ENCODE assay signal across 11 cellular contexts in the genomic region with DNA sequence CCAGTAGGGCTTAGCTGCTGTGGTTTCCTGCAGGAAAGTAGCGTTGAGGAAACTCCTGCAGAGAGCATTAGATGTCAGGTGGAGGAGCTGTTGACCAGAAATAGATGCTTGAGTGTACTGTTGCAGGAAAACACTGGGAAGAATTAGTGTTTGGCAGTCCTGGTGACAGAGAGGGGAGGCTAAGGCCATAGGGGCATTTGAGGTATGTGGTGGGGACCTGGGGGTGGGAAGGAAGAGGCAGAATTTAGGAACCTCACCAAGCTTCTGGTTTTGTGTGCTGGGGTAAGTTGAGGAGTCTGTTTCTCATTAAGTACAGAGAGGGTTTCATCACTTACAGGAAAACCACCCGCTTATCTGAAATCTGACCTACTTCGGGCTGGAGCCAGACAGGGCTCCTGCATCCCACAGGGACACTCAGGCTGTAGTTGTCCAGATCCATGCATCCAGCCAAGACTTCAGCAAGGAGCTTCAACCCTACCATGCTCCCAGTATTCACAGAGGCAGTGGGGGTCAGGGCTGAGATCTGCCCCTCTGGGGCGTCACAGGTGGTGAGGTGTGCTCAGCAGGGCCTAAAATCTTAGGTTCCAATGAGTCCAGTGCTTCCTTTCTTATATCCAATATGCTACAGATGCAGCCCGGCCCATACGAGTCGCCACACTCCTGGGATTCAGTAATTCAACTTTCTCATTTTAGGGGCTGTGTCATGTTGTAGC. TPM values are rescaled to one million over a fixed set of nuclear protein-coding genes. Genes with fewer than 3 reads are reported as not detected.
DNase-seq lines count a peak whose midpoint lies in the region; ATAC-seq, FAIRE-seq and TF ChIP-seq lines count a peak whose summit lies in the region.
"Had no signal": no experiment of that assay in that cellular context is flagged by ENCODE, and none has a peak within 500 bp of the region (broad histone marks: within the 10 kb centered on the region; RNA-seq: fewer than 3 reads in every experiment).

No MANE protein-coding gene starts in this region.

- SMC1A ChIA-PET in GM12878 (lab: Charles Lee; ENCODE audit: uncharacterized antibody, unreplicated experiment): interaction anchor here (0.7 to 4.9 kb wide), 7 partner anchors 11 to 126 kb away, joined by 3 to 41 read pairs (median 3); a partner anchor contains a TSS

- H3K4me1 Mint-ChIP-seq in Calu3 (ENCODE audit: low read depth, unreplicated experiment): no peaks in the 10 kb centered on the region
- peaks cover 0 to 43% (median 5%) of the 10 kb centered on the region in 7 donors for H3K4me1 Mint-ChIP-seq in naive thymus-derived CD4-positive, alpha-beta T cell

- no peaks in the 10 kb centered on the region for H3K27me3 ChIP-seq in GM12878 (replicated peaks in 1 of 2; ENCODE audit: control insufficient read depth in 2 of 2, insufficient read depth in 2 of 2, low read length in 1 of 2)
- no peaks in the 10 kb centered on the region for H3K27me3 ChIP-seq in naive thymus-derived CD4-positive, alpha-beta T cell (ENCODE audit: control insufficient read depth in 2 of 2, insufficient read depth in 2 of 2, low read length in 2 of 2)
- H3K27me3 ChIP-seq: breast epithelium had no signal

- H3K27ac ChIP-seq in GM12878 (ENCODE audit: control insufficient read depth, insufficient read depth): no peak overlapping the region
- H3K27ac ChIP-seq in naive thymus-derived CD4-positive, alpha-beta T cell (ENCODE audit: low read depth, low read length): no peak overlapping the region
- H3K27ac ChIP-seq: PC-9 had no signal

- peaks cover 12% of the 10 kb centered on the region for H3K4me1 ChIP-seq in GM12878 (ENCODE audit: control insufficient read depth, insufficient read depth, low read length)
- H3K4me1 ChIP-seq in naive thymus-derived CD4-positive, alpha-beta T cell (ENCODE audit: control insufficient read depth in 2 of 2, insufficient read depth in 2 of 2, low read length in 2 of 2): no peaks in the 10 kb centered on the region
- H3K4me1 ChIP-seq: breast epithelium had no signal

- no TSS peak for BruUV-seq in Calu3 (replicated peaks; lab: Mats Ljungman, UMichigan)
- no TSS peak for BruUV-seq in GM12878 (replicated peaks; lab: Mats Ljungman, UMichigan)

- peak overlapping the region; percentile 26 for H3K27ac Mint-ChIP-seq in Calu3 (ENCODE audit: unreplicated experiment)
- H3K27ac Mint-ChIP-seq in naive thymus-derived CD4-positive, alpha-beta T cell: peak overlapping the region in 6 of 9 donors; percentile 5 to 77 (median 41)

- no peak for TF ChIP-seq RAD21 in GM12878 (IDR thresholded peaks at IDR 0.05; ENCODE audit: insufficient read depth, low read depth, low read length)

- in situ Hi-C loops in GM12878 (cut with MboI): loop anchor here (5.0 kb wide), 1 partner anchor 61 kb away; a partner anchor contains a TSS

- no peak overlapping the region for H3K4me3 Mint-ChIP-seq in Calu3 (ENCODE audit: low read depth, unreplicated experiment)
- peak overlapping the region in 1 of 10 donors; percentile 5 for H3K4me3 Mint-ChIP-seq in naive thymus-derived CD4-positive, alpha-beta T cell

- TF ChIP-seq CTCF in Calu3 (IDR thresholded peaks at IDR 0.05; ENCODE audit: unreplicated experiment): no peak
- TF ChIP-seq CTCF in GM12878 (IDR thresholded peaks at IDR 0.05 in 2 of 3, conservative IDR thresholded peaks at IDR 0.05 in 1 of 3; ENCODE audit: control insufficient read depth in 2 of 3, extremely low read depth in 1 of 3, insufficient read depth in 1 of 3, low read depth in 3 of 3, low read length in 3 of 3): peak in 1 of 3 experiments; percentile 25; a peak in 1 of 6 replicates

- no peak overlapping the region for H3K4me3 ChIP-seq in GM12878
- no peak overlapping the region for H3K4me3 ChIP-seq in naive thymus-derived CD4-positive, alpha-beta T cell (ENCODE audit: low read length)
- H3K4me3 ChIP-seq: breast epithelium, mucosa of descending colon, PC-9 had no signal

- intact Hi-C loops in Calu3 (cut with micrococcal nuclease; ENCODE audit: unreplicated experiment): no loop called here
- intact Hi-C loops in GM12878 (cut with micrococcal nuclease; ENCODE audit: unreplicated experiment): no loop called here
- intact Hi-C loops in naive thymus-derived CD4-positive, alpha-beta T cell (cut with micrococcal nuclease): loop anchor here in 1 of 2 donors (1.0 kb wide), 1 partner anchor 89 kb away; no protein-coding TSS in a partner anchor

- no peak overlapping the region for H3K4me2 ChIP-seq in GM12878 (ENCODE audit: control insufficient read depth, insufficient read depth)
- H3K4me2 ChIP-seq: PC-9 had no signal

- H3K9ac ChIP-seq in GM12878 (ENCODE audit: control insufficient read depth, insufficient read depth, low read length): no peak overlapping the region

- peaks cover 17 to 19% of the 10 kb centered on the region in 2 experiments for H3K36me3 ChIP-seq in GM12878 (ENCODE audit: control insufficient read depth in 2 of 2, insufficient read depth in 2 of 2, low read length in 1 of 2)
- peaks cover 8 to 52% (median 9%) of the 10 kb centered on the region in 3 experiments for H3K36me3 ChIP-seq in naive thymus-derived CD4-positive, alpha-beta T cell (ENCODE audit: control insufficient read depth in 2 of 3, insufficient read depth in 3 of 3, low read length in 3 of 3)
- H3K36me3 ChIP-seq: breast epithelium had no signal

- no peaks in the 10 kb centered on the region for H3K27me3 Mint-ChIP-seq in Calu3 (ENCODE audit: unreplicated experiment)
- no peaks in the 10 kb centered on the region for H3K27me3 Mint-ChIP-seq in naive thymus-derived CD4-positive, alpha-beta T cell

- H2AFZ ChIP-seq in GM12878 (ENCODE audit: control insufficient read depth, low read depth, low read length): no peak overlapping the region
- H2AFZ ChIP-seq: PC-9 had no signal

- no peaks in the 10 kb centered on the region for H4K20me1 ChIP-seq in GM12878 (ENCODE audit: control insufficient read depth, insufficient read depth)

- TF ChIP-seq EP300 in GM12878 (IDR thresholded peaks at IDR 0.05; ENCODE audit: borderline replicate concordance in 1 of 2, control insufficient read depth in 1 of 2, low read depth in 2 of 2, low read length in 2 of 2): no peak

- WGBS in GM12878 (ENCODE audit: insufficient coverage, insufficient replicate concordance, low lambda C conversion rate, missing lambda C conversion rate): 86% methylated on average over 7 of the region's 7 CpGs

- H3K9me3 Mint-ChIP-seq in Calu3 (ENCODE audit: low read depth, unreplicated experiment): no peaks in the 10 kb centered on the region
- no peaks in the 10 kb centered on the region for H3K9me3 Mint-ChIP-seq in naive thymus-derived CD4-positive, alpha-beta T cell

- H3K9me3 ChIP-seq in GM12878 (replicated peaks; ENCODE audit: control insufficient read depth, insufficient read depth, low read length): no peaks in the 10 kb centered on the region
- H3K9me3 ChIP-seq in naive thymus-derived CD4-positive, alpha-beta T cell (ENCODE audit: control insufficient read depth in 2 of 3, low read length in 3 of 3): no peaks in the 10 kb centered on the region
- H3K9me3 ChIP-seq: breast epithelium, mucosa of descending colon had no signal

- no peaks in the 10 kb centered on the region for H3K79me2 ChIP-seq in GM12878 (ENCODE audit: control insufficient read depth, insufficient read depth, low read length)

- TF ChIP-seq POLR2A in GM12878 (IDR thresholded peaks at IDR 0.05; ENCODE audit: low read depth, low read length): no peak

- CTCF ChIA-PET in Calu3 (lab: Charles Lee): interaction anchor here (1.3 kb wide), 1 partner anchor 37 kb away, joined by 6 read pairs; no protein-coding TSS in a partner anchor
- CTCF ChIA-PET in GM12878 (lab: Yijun Ruan, JAX): interaction anchor here (1.2 to 13.1 kb wide), 6 partner anchors 12 to 89 kb away, joined by 3 to 206 read pairs (median 18); a partner anchor contains a TSS
- CTCF ChIA-PET in naive thymus-derived CD4-positive, alpha-beta T cell (lab: Charles Lee): interaction anchor here (0.7 to 2.2 kb wide), 4 partner anchors 11 to 96 kb away, joined by 3 to 12 read pairs (median 9); a partner anchor contains a TSS

- DNase-seq in Calu3 (no peak), LHCN-M2 (ENCODE audit: low read depth) (peak; percentile 20), GM12878 (ENCODE audit: low read depth, low spot score) (no peak), OCI-M2 (lab: John Stamatoyannopoulos, UW; ENCODE audit: unreplicated experiment) (no peak), medulla oblongata (ENCODE audit: extremely low spot score) (no peak)
- DNase-seq in naive thymus-derived CD4-positive, alpha-beta T cell: no peak
- no peak for DNase-seq in effector CD8-positive, alpha-beta T cell (lab: John Stamatoyannopoulos, UW)
- DNase-seq: mucosa of descending colon, PC-9 had no signal

- H3K36me3 Mint-ChIP-seq in Calu3 (ENCODE audit: insufficient read depth, unreplicated experiment): peaks cover 42% of the 10 kb centered on the region
- H3K36me3 Mint-ChIP-seq in naive thymus-derived CD4-positive, alpha-beta T cell: peaks cover under 1 to 30% (median 18%) of the 10 kb centered on the region in 5 donors

- no peak for FAIRE-seq in GM12878 (lab: Jason Lieb, UNC)

- POLR2A ChIA-PET in GM12878 (lab: Charles Lee): interaction anchor here (0.5 to 1.3 kb wide), 3 partner anchors 30 to 252 kb away, joined by 3 to 4 read pairs (median 4); no protein-coding TSS in a partner anchor
- POLR2A ChIA-PET in naive thymus-derived CD4-positive, alpha-beta T cell (lab: Charles Lee): interaction anchor here (0.6 to 1.6 kb wide), 2 partner anchors 14 to 60 kb away, joined by 3 read pairs; a partner anchor contains a TSS

- ATAC-seq in GM12878: no peak
- ATAC-seq in naive thymus-derived CD4-positive, alpha-beta T cell: no peak
- ATAC-seq in HG03342 (IDR thresholded peaks at IDR 0.05; ENCODE audit: unreplicated experiment): no peak
- ATAC-seq: mucosa of descending colon had no signal

- RAD21 ChIA-PET in GM12878 (lab: Charles Lee; ENCODE audit: unreplicated experiment): interaction anchor here (4.4 to 11.9 kb wide), 2 partner anchors 59 to 76 kb away, joined by 19 to 115 read pairs; a partner anchor contains a TSS

RNA-seq across cellular contexts. Expression of a gene that starts 15.1 kb away (rescaled TPM):
- 2.9 and 3.1 TPM in 2 replicates for total RNA-seq in Calu3 (2022)
- not detected in 2 replicates for total RNA-seq in LHCN-M2 (2014; rRNA removed)
- polyA plus RNA-seq in LHCN-M2 (2012): not detected
- 22.4 and 23.9 TPM in 2 replicates for total RNA-seq in GM12878 (2013; cell fraction: nucleolus; rRNA removed)
- 9.9 and 11.4 TPM in 2 replicates for total RNA-seq in GM12878 (2014; rRNA removed)
- 4.6 and 5.4 TPM in 2 replicates for total RNA-seq in GM12878 (2014; rRNA removed; fragmentation: Illumina TruSeq; extraction: Trizol)
- 15.9 and 17.4 TPM in 2 replicates for total RNA-seq in GM12878 (2021)
- polyA plus RNA-seq in GM12878 (2011; ENCODE audit: low read depth): 1.8 TPM
- 3.7 and 9.7 TPM in 2 replicates for polyA plus RNA-seq in GM12878 (2011; rRNA removed)
- polyA plus RNA-seq in GM12878 (2011; cell fraction: cytosol; rRNA removed): 11.4 and 13.8 TPM in 2 replicates
- 23.0 and 23.7 TPM in 2 replicates for polyA plus RNA-seq in GM12878 (2011; cell fraction: nucleus; rRNA removed)
- 3.4 and 5.8 TPM in 2 replicates for polyA plus RNA-seq in GM12878 (2012)
- 2.2 and 4.4 TPM in 2 replicates for polyA plus RNA-seq in GM12878 (2014; fragmentation: Illumina TruSeq; extraction: Trizol)
- polyA plus RNA-seq in GM12878 (2014; fragmentation: Nextera tagmentation; extraction: Ambion mirVana): 1 to 10 TPM in 1 of 2 experiments, under 1 TPM in 1; 0.72 to 1.8 TPM
- 10.7 and 11.6 TPM in 2 replicates for polyA plus RNA-seq in GM12878 (2014; rRNA removed)
- polyA plus RNA-seq in GM12878 (2016; fragmentation: Nextera tagmentation; extraction: Ambion mirVana): 1 to 10 TPM; 6.5 to 7.4 TPM
- polyA minus RNA-seq in GM12878 (2011; rRNA and poly(A)+ RNA removed): 8.1 and 15.6 TPM in 2 replicates
- polyA minus RNA-seq in GM12878 (2011; cell fraction: cytosol; rRNA and poly(A)+ RNA removed): 8.7 and 12.3 TPM in 2 replicates
- polyA minus RNA-seq in GM12878 (2011; cell fraction: nucleus; rRNA and poly(A)+ RNA removed): 19.2 and 32.7 TPM in 2 replicates
- 100 to 1,000 TPM in 1 of 5 experiments, 10 to 100 TPM in 4; 14.7 to 164 (median 54.3) TPM for total RNA-seq in naive thymus-derived CD4-positive, alpha-beta T cell
- polyA plus RNA-seq in naive thymus-derived CD4-positive, alpha-beta T cell: 10 to 100 TPM; 12.7 to 15.7 TPM

RNA-seq across cellular contexts. Expression of a gene that starts 34.2 kb away (rescaled TPM):
- total RNA-seq in Calu3 (2022): 72.8 and 80.4 TPM in 2 replicates
- total RNA-seq in LHCN-M2 (2014; rRNA removed): 36.8 and 44.4 TPM in 2 replicates
- polyA plus RNA-seq in LHCN-M2 (2012): 44.1 TPM
- 41.6 and 44.9 TPM in 2 replicates for total RNA-seq in GM12878 (2013; cell fraction: nucleolus; rRNA removed)
- 79.6 and 92.2 TPM in 2 replicates for total RNA-seq in GM12878 (2014; rRNA removed)
- 34.0 and 36.0 TPM in 2 replicates for total RNA-seq in GM12878 (2014; rRNA removed; fragmentation: Illumina TruSeq; extraction: Trizol)
- total RNA-seq in GM12878 (2021): 78.3 and 87.5 TPM in 2 replicates
- polyA plus RNA-seq in GM12878 (2011; ENCODE audit: low read depth): 47.3 TPM
- 29.2 and 52.8 TPM in 2 replicates for polyA plus RNA-seq in GM12878 (2011; rRNA removed)
- polyA plus RNA-seq in GM12878 (2011; cell fraction: cytosol; rRNA removed): 88.4 and 93.1 TPM in 2 replicates
- 48.7 and 57.5 TPM in 2 replicates for polyA plus RNA-seq in GM12878 (2011; cell fraction: nucleus; rRNA removed)
- polyA plus RNA-seq in GM12878 (2012): 53.5 and 59.4 TPM in 2 replicates
- polyA plus RNA-seq in GM12878 (2014; fragmentation: Illumina TruSeq; extraction: Trizol): 121 and 132 TPM in 2 replicates
- 10 to 100 TPM; 23.8 to 30.1 TPM for polyA plus RNA-seq in GM12878 (2014; fragmentation: Nextera tagmentation; extraction: Ambion mirVana)
- 52.6 and 56.6 TPM in 2 replicates for polyA plus RNA-seq in GM12878 (2014; rRNA removed)
- 10 to 100 TPM; 73.5 to 77.2 TPM for polyA plus RNA-seq in GM12878 (2016; fragmentation: Nextera tagmentation; extraction: Ambion mirVana)
- 60.8 and 108 TPM in 2 replicates for polyA minus RNA-seq in GM12878 (2011; rRNA and poly(A)+ RNA removed)
- polyA minus RNA-seq in GM12878 (2011; cell fraction: cytosol; rRNA and poly(A)+ RNA removed): 32.9 and 54.4 TPM in 2 replicates
- 18.6 and 34.4 TPM in 2 replicates for polyA minus RNA-seq in GM12878 (2011; cell fraction: nucleus; rRNA and poly(A)+ RNA removed)
- total RNA-seq in naive thymus-derived CD4-positive, alpha-beta T cell: 10 to 100 TPM; 53.2 to 88.9 (median 61.7) TPM
- polyA plus RNA-seq in naive thymus-derived CD4-positive, alpha-beta T cell: 10 to 100 TPM; 40.9 to 60.8 TPM

RNA-seq across cellular contexts. Expression of a gene that starts 50.1 kb away (rescaled TPM):
- total RNA-seq in Calu3 (2022) (437 and 470 TPM in 2 replicates), LHCN-M2 (2014; rRNA removed) (327 and 339 TPM in 2 replicates), GM12878 (2014; rRNA removed) (237 and 258 TPM in 2 replicates), GM12878 (2014; rRNA removed; fragmentation: Illumina TruSeq; extraction: Trizol) (267 and 277 TPM in 2 replicates), GM12878 (2021) (261 and 271 TPM in 2 replicates)
- 270 TPM for polyA plus RNA-seq in LHCN-M2 (2012)
- total RNA-seq in GM12878 (2013; cell fraction: nucleolus; rRNA removed): 39.3 and 39.8 TPM in 2 replicates
- polyA plus RNA-seq in GM12878 (2011; ENCODE audit: low read depth): 91.5 TPM
- polyA plus RNA-seq in GM12878 (2011; rRNA removed) (200 and 203 TPM in 2 replicates), GM12878 (2014; fragmentation: Illumina TruSeq; extraction: Trizol) (372 and 388 TPM in 2 replicates), GM12878 (2014; fragmentation: Nextera tagmentation; extraction: Ambion mirVana) (10 to 100 TPM; 28.3 to 65.9 TPM), GM12878 (2014; rRNA removed) (217 and 223 TPM in 2 replicates), GM12878 (2016; fragmentation: Nextera tagmentation; extraction: Ambion mirVana) (10 to 100 TPM; 45.1 to 81.9 TPM)
- 144 and 155 TPM in 2 replicates for polyA plus RNA-seq in GM12878 (2011; cell fraction: cytosol; rRNA removed)
- 134 and 144 TPM in 2 replicates for polyA plus RNA-seq in GM12878 (2011; cell fraction: nucleus; rRNA removed)
- polyA plus RNA-seq in GM12878 (2012): 118 and 127 TPM in 2 replicates
- polyA minus RNA-seq in GM12878 (2011; rRNA and poly(A)+ RNA removed): 62.2 and 108 TPM in 2 replicates
- polyA minus RNA-seq in GM12878 (2011; cell fraction: cytosol; rRNA and poly(A)+ RNA removed): 51.7 and 58.8 TPM in 2 replicates
- polyA minus RNA-seq in GM12878 (2011; cell fraction: nucleus; rRNA and poly(A)+ RNA removed): 25.5 and 37.3 TPM in 2 replicates
- total RNA-seq in naive thymus-derived CD4-positive, alpha-beta T cell: 100 to 1,000 TPM in 1 of 5 experiments, 10 to 100 TPM in 4; 64.1 to 224 (median 91.2) TPM
- polyA plus RNA-seq in naive thymus-derived CD4-positive, alpha-beta T cell: 10 to 100 TPM; 25.0 to 39.3 TPM

RNA-seq across cellular contexts. Expression of a gene that starts 57.4 kb away (rescaled TPM):
- total RNA-seq in Calu3 (2022) (not detected in 2 replicates), LHCN-M2 (2014; rRNA removed) (not detected in 2 replicates), GM12878 (2014; rRNA removed) (not detected in 2 replicates), GM12878 (2014; rRNA removed; fragmentation: Illumina TruSeq; extraction: Trizol) (not detected in 2 replicates), GM12878 (2021) (not detected in 2 replicates)
- polyA plus RNA-seq in LHCN-M2 (2012): not detected
- not detected in 2 replicates for total RNA-seq in GM12878 (2013; cell fraction: nucleolus; rRNA removed)
- not detected for polyA plus RNA-seq in GM12878 (2011; ENCODE audit: low read depth)
- polyA plus RNA-seq in GM12878 (2011; rRNA removed) (0.01 TPM in 1 of 2 replicates, not detected in the other), GM12878 (2014; fragmentation: Illumina TruSeq; extraction: Trizol) (not detected in 2 replicates), GM12878 (2014; fragmentation: Nextera tagmentation; extraction: Ambion mirVana) (not detected), GM12878 (2014; rRNA removed) (not detected in 2 replicates), GM12878 (2016; fragmentation: Nextera tagmentation; extraction: Ambion mirVana) (not detected)
- polyA plus RNA-seq in GM12878 (2011; cell fraction: cytosol; rRNA removed): not detected in 2 replicates
- 0.10 and 0.16 TPM in 2 replicates for polyA plus RNA-seq in GM12878 (2011; cell fraction: nucleus; rRNA removed)
- not detected in 2 replicates for polyA plus RNA-seq in GM12878 (2012)
- polyA minus RNA-seq in GM12878 (2011; rRNA and poly(A)+ RNA removed): 0.05 TPM in 1 of 2 replicates, not detected in the other
- not detected in 2 replicates for polyA minus RNA-seq in GM12878 (2011; cell fraction: cytosol; rRNA and poly(A)+ RNA removed)
- polyA minus RNA-seq in GM12878 (2011; cell fraction: nucleus; rRNA and poly(A)+ RNA removed): under 0.01 and 0.10 TPM in 2 replicates
- total RNA-seq in naive thymus-derived CD4-positive, alpha-beta T cell: under 1 TPM in 1 of 5 experiments, not detected in 4; 0.63 TPM
- not detected for polyA plus RNA-seq in naive thymus-derived CD4-positive, alpha-beta T cell
- total RNA-seq: PC-9 had no signal

RNA-seq across cellular contexts. Expression of a gene that starts 59.1 kb away (rescaled TPM):
- total RNA-seq in Calu3 (2022) (not detected in 2 replicates), LHCN-M2 (2014; rRNA removed) (0.19 TPM in 1 of 2 replicates, not detected in the other), GM12878 (2014; rRNA removed) (0.16 and 0.56 TPM in 2 replicates), GM12878 (2014; rRNA removed; fragmentation: Illumina TruSeq; extraction: Trizol) (not detected in 2 replicates), GM12878 (2021) (0.19 TPM in 1 of 2 replicates, not detected in the other)
- not detected for polyA plus RNA-seq in LHCN-M2 (2012)
- not detected in 2 replicates for total RNA-seq in GM12878 (2013; cell fraction: nucleolus; rRNA removed)
- polyA plus RNA-seq in GM12878 (2011; ENCODE audit: low read depth): not detected
- polyA plus RNA-seq in GM12878 (2011; rRNA removed) (0.07 and 0.10 TPM in 2 replicates), GM12878 (2014; fragmentation: Illumina TruSeq; extraction: Trizol) (not detected in 2 replicates), GM12878 (2014; fragmentation: Nextera tagmentation; extraction: Ambion mirVana) (not detected), GM12878 (2014; rRNA removed) (0.08 TPM in 1 of 2 replicates, not detected in the other), GM12878 (2016; fragmentation: Nextera tagmentation; extraction: Ambion mirVana) (under 1 TPM in 1 of 2 experiments, not detected in 1; 0.40 TPM)
- 0.19 and 0.20 TPM in 2 replicates for polyA plus RNA-seq in GM12878 (2011; cell fraction: cytosol; rRNA removed)
- polyA plus RNA-seq in GM12878 (2011; cell fraction: nucleus; rRNA removed): 0.83 and 1.3 TPM in 2 replicates
- polyA plus RNA-seq in GM12878 (2012): not detected in 2 replicates
- polyA minus RNA-seq in GM12878 (2011; rRNA and poly(A)+ RNA removed): 0.15 and 0.22 TPM in 2 replicates
- polyA minus RNA-seq in GM12878 (2011; cell fraction: cytosol; rRNA and poly(A)+ RNA removed): not detected in 2 replicates
- 0.24 TPM in 1 of 2 replicates, not detected in the other for polyA minus RNA-seq in GM12878 (2011; cell fraction: nucleus; rRNA and poly(A)+ RNA removed)
- total RNA-seq in naive thymus-derived CD4-positive, alpha-beta T cell: 10 to 100 TPM in 1 of 5 experiments, 1 to 10 TPM in 2, not detected in 2; 3.2 to 17.3 (median 3.3) TPM
- polyA plus RNA-seq in naive thymus-derived CD4-positive, alpha-beta T cell: under 1 TPM in 1 of 2 donors, not detected in 1; 0.09 TPM
- total RNA-seq: PC-9 had no signal
